In the genomic region with DNA sequence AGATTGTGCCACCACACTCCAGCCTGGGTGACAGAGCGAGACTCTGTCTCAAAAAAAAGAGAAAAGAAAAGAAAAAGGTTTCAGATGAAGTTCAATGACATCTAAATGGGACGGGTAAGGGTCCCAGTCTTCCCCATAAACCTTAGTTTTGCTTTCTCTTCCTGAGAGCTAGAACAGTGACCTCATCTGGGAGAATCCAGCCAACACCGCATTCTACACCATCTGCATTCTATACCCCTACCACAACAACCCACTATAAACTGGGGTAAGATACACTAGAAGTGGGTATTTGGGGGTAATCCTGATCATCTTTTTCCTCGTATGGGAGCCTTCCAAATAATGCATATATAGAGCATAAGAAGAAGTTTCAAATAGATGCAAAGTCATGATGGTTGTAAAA, we compare ENCODE assay signal across 23 cellular contexts.
"Had no signal": no experiment of that assay in that cellular context is flagged by ENCODE, and none has a peak within 500 bp of the region (broad histone marks: within the 10 kb centered on the region; RNA-seq: fewer than 3 reads in every experiment).

No MANE protein-coding gene starts in this region.

- H3K4me3 ChIP-seq: esophagus squamous epithelium, gastrocnemius medialis, heart right ventricle, left lung, lower lobe of right lung had no signal

- DNase-seq: cortex of kidney; effector CD8-positive, alpha-beta T cell; effector memory CD8-positive, alpha-beta T cell; endodermal cell; esophagus squamous epithelium; foreskin melanocyte; gastrocnemius medialis; glutamatergic neuron; heart right ventricle; hippocampal formation; left cardiac atrium; left lung; left ventricle myocardium superior; lower lobe of right lung; mesenchymal stem cell; midbrain; naive thymus-derived CD4-positive, alpha-beta T cell; natural killer cell had no signal

- H3K4me1 ChIP-seq: gastrocnemius medialis, heart right ventricle, left lung, lower lobe of right lung had no signal

- H3K27ac Mint-ChIP-seq: dendritic cell treated with granulocyte-macrophage colony-stimulating factor and Interleukin-4, amounts not matched to agents 40 ng/mL and 50 ng/mL, for 4 days; effector memory CD8-positive, alpha-beta T cell; endodermal cell; natural killer cell had no signal

- H3K27me3 ChIP-seq: esophagus squamous epithelium, gastrocnemius medialis, heart right ventricle, left lung had no signal

- H3K27me3 Mint-ChIP-seq: dendritic cell treated with granulocyte-macrophage colony-stimulating factor and Interleukin-4, amounts not matched to agents 40 ng/mL and 50 ng/mL, for 4 days; effector memory CD8-positive, alpha-beta T cell; naive thymus-derived CD4-positive, alpha-beta T cell had no signal

- H3K9me3 ChIP-seq: esophagus squamous epithelium, gastrocnemius medialis, heart right ventricle, left lung, lower lobe of right lung had no signal

- H3K27ac ChIP-seq: epithelial cell of prostate, esophagus squamous epithelium, gastrocnemius medialis, heart right ventricle, left lung, lower lobe of right lung had no signal

- ATAC-seq: effector memory CD8-positive, alpha-beta T cell; esophagus mucosa; gastrocnemius medialis; heart right ventricle; left cardiac atrium; left lung; left ventricle myocardium superior; lower lobe of right lung; naive thymus-derived CD4-positive, alpha-beta T cell; natural killer cell had no signal

- FAIRE-seq: endometrium, keratinocyte had no signal

- H3K36me3 Mint-ChIP-seq: natural killer cell had no signal

- H3K36me3 ChIP-seq: gastrocnemius medialis, left lung, lower lobe of right lung had no signal

- H3K4me3 Mint-ChIP-seq: dendritic cell treated with granulocyte-macrophage colony-stimulating factor and Interleukin-4, amounts not matched to agents 40 ng/mL and 50 ng/mL, for 4 days; effector memory CD8-positive, alpha-beta T cell; endodermal cell; naive thymus-derived CD4-positive, alpha-beta T cell; natural killer cell had no signal

- H3K4me1 Mint-ChIP-seq: naive thymus-derived CD4-positive, alpha-beta T cell; natural killer cell had no signal

- H3K9me3 Mint-ChIP-seq: dendritic cell treated with granulocyte-macrophage colony-stimulating factor and Interleukin-4, amounts not matched to agents 40 ng/mL and 50 ng/mL, for 4 days; effector memory CD8-positive, alpha-beta T cell; naive thymus-derived CD4-positive, alpha-beta T cell; natural killer cell had no signal
